Comparison of ENCODE assay signal across 8 cellular contexts in the genomic region with DNA sequence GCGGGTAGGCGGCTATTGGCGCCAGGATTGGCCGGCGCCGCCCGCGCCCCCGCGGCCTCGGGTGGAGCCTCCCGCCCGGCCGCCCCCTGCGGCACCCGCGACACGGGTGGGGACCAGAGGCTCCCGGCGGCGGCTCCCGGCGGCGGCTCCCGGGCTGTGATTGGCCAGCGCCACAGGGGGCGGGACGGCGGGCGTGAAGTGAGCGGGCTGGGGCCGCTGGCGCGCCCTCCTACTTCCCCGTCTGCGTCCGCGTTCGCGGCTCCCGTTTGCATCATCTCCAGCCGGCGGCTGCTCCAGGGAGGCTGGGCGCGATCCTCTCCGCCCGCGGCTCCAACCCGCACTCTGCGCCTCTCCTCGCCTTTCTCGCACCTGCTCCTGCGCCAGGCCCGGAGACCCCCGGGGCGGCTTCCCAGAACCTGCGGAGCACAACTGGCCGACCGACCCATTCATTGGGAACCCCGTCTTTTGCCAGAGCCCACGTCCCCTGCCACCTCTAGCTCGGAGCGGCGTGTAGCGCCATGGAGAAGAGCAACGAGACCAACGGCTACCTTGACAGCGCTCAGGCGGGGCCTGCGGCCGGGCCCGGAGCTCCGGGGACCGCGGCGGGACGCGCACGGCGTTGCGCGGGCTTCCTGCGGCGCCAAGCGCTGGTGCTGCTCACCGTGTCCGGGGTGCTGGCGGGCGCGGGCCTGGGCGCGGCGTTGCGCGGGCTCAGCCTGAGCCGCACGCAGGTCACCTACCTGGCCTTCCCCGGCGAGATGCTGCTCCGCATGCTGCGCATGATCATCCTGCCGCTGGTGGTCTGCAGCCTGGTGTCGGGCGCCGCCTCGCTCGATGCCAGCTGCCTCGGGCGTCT. TPM values are rescaled to one million over a fixed set of nuclear protein-coding genes. Genes with fewer than 3 reads are reported as not detected.
DNase-seq lines count a peak whose midpoint lies in the region; ATAC-seq, FAIRE-seq and TF ChIP-seq lines count a peak whose summit lies in the region.

A gene (plus strand): TSS at position 274 of the 856 bp plus-strand sequence. CDS start 245 bp downstream, at position 519.

- H4K20me1 ChIP-seq in keratinocyte (ENCODE audit: control insufficient read depth, extremely low read depth, insufficient read depth, low read length): no peaks in the 10 kb centered on the region

- ATAC-seq in GM18907 (IDR thresholded peaks at IDR 0.05; ENCODE audit: unreplicated experiment) (peak; percentile 72), HG03135 (IDR thresholded peaks at IDR 0.05; ENCODE audit: unreplicated experiment) (peak; percentile 68)

- no peak for TF ChIP-seq CTCF in keratinocyte (optimal IDR thresholded peaks at IDR 0.05 in 1 of 3, IDR thresholded peaks at IDR 0.05 in 1 of 3, conservative IDR thresholded peaks at IDR 0.05 in 1 of 3; ENCODE audit: extremely low read depth in 1 of 3, insufficient read depth in 2 of 3, low read length in 3 of 3)

- DNase-seq in NCI-H2196 treated with DMSO at 0.1 percent for 48 hours (lab: John Stamatoyannopoulos, UW; ENCODE audit: unreplicated experiment) (peak; percentile 47), caudate nucleus (lab: John Stamatoyannopoulos, UW) (peak in 60 of 61 donors; percentile 52 to 96 (median 88)), keratinocyte (ENCODE audit: low read depth, low spot score) (no peak)
- peak; percentile 51 to 75 (median 58) for DNase-seq in activated CD4-positive, CD25-positive, alpha-beta regulatory T cell (lab: John Stamatoyannopoulos, UW)
- peak; percentile 62 to 79 for DNase-seq in stimulated activated CD4-positive, alpha-beta T cell treated with anti-CD3 and anti-CD28 coated beads, Interleukin-15, amount 100 ng/mL, for 1 hour (ENCODE audit: low read depth in 1 of 2, low spot score in 1 of 2)

- no peak for FAIRE-seq in keratinocyte (lab: Jason Lieb, UNC)

- H3K9me1 ChIP-seq in keratinocyte (ENCODE audit: control insufficient read depth, extremely low read depth, insufficient read depth, low read length): no peaks in the 10 kb centered on the region

- H3K9ac ChIP-seq in keratinocyte (ENCODE audit: control insufficient read depth, extremely low read depth, insufficient read depth, low read length): peak within 1 kb of the TSS; percentile 86

- H3K27me3 ChIP-seq in ACC112 (ENCODE audit: insufficient read depth, low read length): peaks cover 14% of the 10 kb centered on the region; the same call in 1 of the 2 replicates
- no peaks in the 10 kb centered on the region for H3K27me3 ChIP-seq in keratinocyte (ENCODE audit: control insufficient read depth, extremely low read depth, insufficient read depth, low read length)

- peak within 1 kb of the TSS; percentile 96 for H2AFZ ChIP-seq in ACC112 (ENCODE audit: low read length, unreplicated experiment)
- peak within 1 kb of the TSS; percentile 59 for H2AFZ ChIP-seq in keratinocyte (ENCODE audit: control insufficient read depth, low read length)

- dilution Hi-C loops in keratinocyte (cut with MboI; ENCODE audit: extremely low pct_ligation_motif_present, low sequenced_read_pairs): no loop called here

- H3K4me3 ChIP-seq in ACC112 (ENCODE audit: low read depth, low read length) (peak within 1 kb of the TSS; percentile 88), keratinocyte (ENCODE audit: control insufficient read depth in 2 of 3, extremely low read depth in 1 of 3, insufficient read depth in 2 of 3, low read depth in 1 of 3, low read length in 3 of 3) (peak within 1 kb of the TSS; percentile 68 to 85 (median 69))

- H3K27ac ChIP-seq in ACC112 (ENCODE audit: low read depth, low read length) (peak within 1 kb of the TSS; percentile 92), caudate nucleus (ENCODE audit: low read depth, low read length) (peak within 1 kb of the TSS; percentile 90), keratinocyte (ENCODE audit: control insufficient read depth, insufficient read depth, low read length) (peak within 1 kb of the TSS; percentile 81)

- H3K4me1 ChIP-seq in ACC112 (ENCODE audit: control insufficient read depth, insufficient read depth, low read length, unreplicated experiment): peaks cover 9% of the 10 kb centered on the region
- peaks cover 21% of the 10 kb centered on the region for H3K4me1 ChIP-seq in keratinocyte (ENCODE audit: control insufficient read depth, extremely low read depth, insufficient read depth, low read length)

- peak within 1 kb of the TSS; percentile 90 for H3K4me2 ChIP-seq in keratinocyte (ENCODE audit: control insufficient read depth, extremely low read depth, insufficient read depth, low read depth, low read length)

- no peaks in the 10 kb centered on the region for H3K79me2 ChIP-seq in ACC112 (ENCODE audit: control insufficient read depth, insufficient read depth, low read length, unreplicated experiment)
- no peaks in the 10 kb centered on the region for H3K79me2 ChIP-seq in keratinocyte (ENCODE audit: control insufficient read depth, insufficient read depth, low read length)

- H3K9me3 ChIP-seq in keratinocyte (ENCODE audit: control insufficient read depth, low read depth, low read length): no peaks in the 10 kb centered on the region

- H3K36me3 ChIP-seq in ACC112 (ENCODE audit: insufficient read depth, low read length) (no peaks in the 10 kb centered on the region), keratinocyte (ENCODE audit: control insufficient read depth in 2 of 2, extremely low read depth in 1 of 2, insufficient read depth in 2 of 2, low read length in 2 of 2) (peaks cover 0 to 2% of the 10 kb centered on the region in 2 experiments)

RNA-seq across cellular contexts. Expression of the gene that starts here (rescaled TPM):
- 6.3 to 9.2 TPM (median 8.2 TPM) in 3 replicates for polyA plus RNA-seq in keratinocyte
- polyA plus RNA-seq in keratinocyte (2011; ENCODE audit: low read depth): 8.0 TPM
- polyA plus RNA-seq in keratinocyte (2011; cell fraction: cytosol; rRNA removed): 6.0 and 7.4 TPM in 2 replicates
- 16.6 and 17.1 TPM in 2 replicates for polyA plus RNA-seq in keratinocyte (2011; cell fraction: nucleus; rRNA removed)
- 8.3 and 9.0 TPM in 2 replicates for polyA plus RNA-seq in keratinocyte (2012; ENCODE audit: low replicate concordance)
- polyA minus RNA-seq in keratinocyte: 14.6 to 32.8 TPM (median 16.0 TPM) in 3 replicates
- 16.1 TPM for polyA minus RNA-seq in keratinocyte (2011; cell fraction: cytosol; rRNA and poly(A)+ RNA removed)
- 15.9 and 19.9 TPM in 2 replicates for polyA minus RNA-seq in keratinocyte (2011; cell fraction: nucleus; rRNA and poly(A)+ RNA removed)
